15 cellular contexts compared by ENCODE assay signal in genomic region chr17:48111937-48112241, GRCh38. TPM values are rescaled to one million over a fixed set of nuclear protein-coding genes. Genes with fewer than 3 reads are reported as not detected.
DNase-seq lines count a peak whose midpoint lies in the region; ATAC-seq and TF ChIP-seq lines count a peak whose summit lies in the region.
"Had no signal": no experiment of that assay in that cellular context is flagged by ENCODE, and none has a peak within 500 bp of the region (broad histone marks: within the 10 kb centered on the region; RNA-seq: fewer than 3 reads in every experiment).

No MANE protein-coding gene starts in this region.

- H3K9me3 ChIP-seq in CD4-positive, alpha-beta T cell (ENCODE audit: control insufficient read depth, low read length): no peaks in the 10 kb centered on the region
- no peaks in the 10 kb centered on the region for H3K9me3 ChIP-seq in naive thymus-derived CD4-positive, alpha-beta T cell (ENCODE audit: control insufficient read depth in 2 of 3, low read length in 3 of 3)
- H3K9me3 ChIP-seq: tibial artery had no signal

- DNase-seq in CD4-positive, alpha-beta T cell: no peak
- no peak for DNase-seq in GM12864 (ENCODE audit: low read depth)
- DNase-seq in activated B cell treated with CpG ODN at 0.5 μM for 24 hours: no peak
- no peak for DNase-seq in naive thymus-derived CD4-positive, alpha-beta T cell
- no peak for DNase-seq in OCI-M1 (lab: John Stamatoyannopoulos, UW)
- no peak for DNase-seq in hippocampal formation (lab: John Stamatoyannopoulos, UW)
- no peak for DNase-seq in NCI-H446 treated with DMSO at 0.1 percent for 48 hours (lab: John Stamatoyannopoulos, UW)
- DNase-seq: amniotic stem cell; central memory CD4-positive, alpha-beta T cell; DMS53; endodermal cell; NCI-H2081 treated with DMSO at 0.1 percent for 48 hours; NCI-H524 treated with DMSO at 0.1 percent for 48 hours; stimulated activated CD4-positive, alpha-beta T cell treated with anti-CD3 and anti-CD28 coated beads, Interleukin-2, amount 100 ng/mL, for 48 hours; tibial artery had no signal

- ATAC-seq in CD4-positive, alpha-beta T cell (ENCODE audit: poor library complexity): no peak
- no peak for ATAC-seq in activated B cell treated with CpG ODN at 0.5 μM for 24 hours (ENCODE audit: low read depth)
- ATAC-seq in naive thymus-derived CD4-positive, alpha-beta T cell: no peak

- POLR2A ChIA-PET in CD4-positive, alpha-beta T cell (lab: Charles Lee): interaction anchor here (0.5 to 2.5 kb wide), 5 partner anchors 9 to 514 kb away, joined by 3 to 21 read pairs (median 3); partner anchors contain the start of genes CBX1, HOXB9 and NFE2L1
- POLR2A ChIA-PET in activated B cell treated with CpG ODN at 0.5 μM for 24 hours (lab: Charles Lee): interaction anchor here (0.5 to 3.5 kb wide), 27 partner anchors 10 to 1242 kb away, joined by 3 to 83 read pairs (median 6); partner anchors contain the start of genes ATP5MC1, CBX1, CDK5RAP3 and NFE2L1
- POLR2A ChIA-PET in naive thymus-derived CD4-positive, alpha-beta T cell (lab: Charles Lee): interaction anchor here (0.8 to 1.3 kb wide), 3 partner anchors 9 to 67 kb away, joined by 3 to 4 read pairs (median 3); no protein-coding TSS in a partner anchor

- H3K9me3 Mint-ChIP-seq in CD4-positive, alpha-beta T cell: no peaks in the 10 kb centered on the region
- no peaks in the 10 kb centered on the region for H3K9me3 Mint-ChIP-seq in activated B cell treated with CpG ODN at 0.5 μM for 24 hours
- H3K9me3 Mint-ChIP-seq in naive thymus-derived CD4-positive, alpha-beta T cell: no peaks in the 10 kb centered on the region
- H3K9me3 Mint-ChIP-seq: endodermal cell had no signal

- peak overlapping the region; percentile 2 for H3K27ac ChIP-seq in CD4-positive, alpha-beta T cell (ENCODE audit: low read depth, low read length)
- H3K27ac ChIP-seq in naive thymus-derived CD4-positive, alpha-beta T cell (ENCODE audit: low read depth, low read length): no peak overlapping the region
- H3K27ac ChIP-seq: tibial artery had no signal

- H3K4me3 ChIP-seq in GM12864 (ENCODE audit: low read depth, low read length): peak overlapping the region; percentile 66
- H3K4me3 ChIP-seq in naive thymus-derived CD4-positive, alpha-beta T cell (ENCODE audit: low read length): no peak overlapping the region
- H3K4me3 ChIP-seq: tibial artery had no signal

- H3K27me3 ChIP-seq in CD4-positive, alpha-beta T cell (ENCODE audit: control insufficient read depth, insufficient read depth, low read length): no peaks in the 10 kb centered on the region
- H3K27me3 ChIP-seq in naive thymus-derived CD4-positive, alpha-beta T cell (ENCODE audit: control insufficient read depth in 2 of 2, insufficient read depth in 2 of 2, low read length in 2 of 2): no peaks in the 10 kb centered on the region
- H3K27me3 ChIP-seq: tibial artery had no signal

- peaks cover 25 to 30% of the 10 kb centered on the region in 2 donors for H3K4me1 ChIP-seq in naive thymus-derived CD4-positive, alpha-beta T cell (ENCODE audit: control insufficient read depth in 2 of 2, insufficient read depth in 2 of 2, low read length in 2 of 2)

- peak overlapping the region; percentile 81 for H3K27ac Mint-ChIP-seq in CD4-positive, alpha-beta T cell
- H3K27ac Mint-ChIP-seq in activated B cell treated with CpG ODN at 0.5 μM for 24 hours: peak overlapping the region; percentile 99
- H3K27ac Mint-ChIP-seq in naive thymus-derived CD4-positive, alpha-beta T cell: peak overlapping the region; percentile 68 to 92 (median 85)
- H3K27ac Mint-ChIP-seq: endodermal cell had no signal

- CTCF ChIA-PET in CD4-positive, alpha-beta T cell (lab: Charles Lee): interaction anchor here (0.7 kb wide), 1 partner anchor 222 kb away, joined by 3 read pairs; no protein-coding TSS in a partner anchor
- CTCF ChIA-PET in activated B cell treated with CpG ODN at 0.5 μM for 24 hours (lab: Charles Lee): interaction anchor here (0.6 to 3.5 kb wide), 11 partner anchors 10 to 85 kb away, joined by 3 to 31 read pairs (median 8); partner anchors contain the start of gene CBX1
- CTCF ChIA-PET in naive thymus-derived CD4-positive, alpha-beta T cell (lab: Charles Lee): interaction anchor here (1.7 to 2.1 kb wide), 3 partner anchors 18 to 162 kb away, joined by 4 to 13 read pairs (median 12); no protein-coding TSS in a partner anchor

- TF ChIP-seq CTCF in CD4-positive, alpha-beta T cell (IDR thresholded peaks at IDR 0.05): no peak
- TF ChIP-seq CTCF in GM12864 (IDR thresholded peaks at IDR 0.05; ENCODE audit: low read depth, low read length, missing control alignments): no peak
- no peak for TF ChIP-seq CTCF in activated B cell treated with CpG ODN at 0.5 μM for 24 hours (IDR thresholded peaks at IDR 0.05)

- H3K4me1 Mint-ChIP-seq in CD4-positive, alpha-beta T cell (ENCODE audit: low read depth): peaks cover 52% of the 10 kb centered on the region
- H3K4me1 Mint-ChIP-seq in activated B cell treated with CpG ODN at 0.5 μM for 24 hours: peaks cover 68% of the 10 kb centered on the region
- peaks cover 47 to 57% (median 51%) of the 10 kb centered on the region in 7 donors for H3K4me1 Mint-ChIP-seq in naive thymus-derived CD4-positive, alpha-beta T cell

- no peaks in the 10 kb centered on the region for H3K27me3 Mint-ChIP-seq in CD4-positive, alpha-beta T cell
- H3K27me3 Mint-ChIP-seq in activated B cell treated with CpG ODN at 0.5 μM for 24 hours: no peaks in the 10 kb centered on the region
- no peaks in the 10 kb centered on the region for H3K27me3 Mint-ChIP-seq in naive thymus-derived CD4-positive, alpha-beta T cell

- peaks cover 17% of the 10 kb centered on the region for H3K36me3 Mint-ChIP-seq in CD4-positive, alpha-beta T cell (ENCODE audit: low read depth)
- H3K36me3 Mint-ChIP-seq in activated B cell treated with CpG ODN at 0.5 μM for 24 hours (ENCODE audit: low read depth): peaks cover 55% of the 10 kb centered on the region
- H3K36me3 Mint-ChIP-seq in naive thymus-derived CD4-positive, alpha-beta T cell: peaks cover 0 to 18% (median 0%) of the 10 kb centered on the region in 5 donors

- H3K36me3 ChIP-seq in naive thymus-derived CD4-positive, alpha-beta T cell (ENCODE audit: control insufficient read depth in 2 of 3, insufficient read depth in 3 of 3, low read length in 3 of 3): peaks cover 0 to 15% (median 0%) of the 10 kb centered on the region in 3 experiments

- no peak overlapping the region for H3K4me3 Mint-ChIP-seq in CD4-positive, alpha-beta T cell
- peak overlapping the region; percentile 99 for H3K4me3 Mint-ChIP-seq in activated B cell treated with CpG ODN at 0.5 μM for 24 hours
- peak overlapping the region in 5 of 10 donors; percentile 17 to 63 (median 48) for H3K4me3 Mint-ChIP-seq in naive thymus-derived CD4-positive, alpha-beta T cell
- H3K4me3 Mint-ChIP-seq: endodermal cell had no signal

- intact Hi-C loops in CD4-positive, alpha-beta T cell (cut with DNase I, micrococcal nuclease): no loop called here
- intact Hi-C loops in activated B cell treated with CpG ODN at 0.5 μM for 24 hours (cut with micrococcal nuclease): loop anchor here (1.0 kb wide), 3 partner anchors 11 to 64 kb away; partner anchors contain the start of genes CBX1 and NFE2L1
- intact Hi-C loops in naive thymus-derived CD4-positive, alpha-beta T cell (cut with micrococcal nuclease): loop anchor here in 1 of 2 donors (2.0 kb wide), 1 partner anchor 13 kb away; no protein-coding TSS in a partner anchor

RNA-seq across cellular contexts. Expression of gene SNX11, which starts 4.3 kb away (rescaled TPM):
- 1 to 10 TPM; 6.8 to 8.7 TPM for total RNA-seq in CD4-positive, alpha-beta T cell
- 129 and 145 TPM in 2 replicates for total RNA-seq in activated B cell treated with CpG ODN at 0.5 μM for 24 hours
- total RNA-seq in naive thymus-derived CD4-positive, alpha-beta T cell: 10 to 100 TPM; 12.3 to 35.1 (median 16.7) TPM
- polyA plus RNA-seq in naive thymus-derived CD4-positive, alpha-beta T cell: 10 to 100 TPM; 16.8 to 21.1 TPM

RNA-seq across cellular contexts. Expression of gene CBX1, which starts 10.6 kb away (rescaled TPM):
- 1 to 10 TPM; 5.5 to 6.6 TPM for total RNA-seq in CD4-positive, alpha-beta T cell
- 46.0 and 49.5 TPM in 2 replicates for total RNA-seq in activated B cell treated with CpG ODN at 0.5 μM for 24 hours
- total RNA-seq in naive thymus-derived CD4-positive, alpha-beta T cell: 10 to 100 TPM; 16.4 to 56.7 (median 33.5) TPM
- 10 to 100 TPM; 22.8 to 26.1 TPM for polyA plus RNA-seq in naive thymus-derived CD4-positive, alpha-beta T cell
